Comparison of ENCODE assay signal across 1 cellular context in genomic region chr1:150165622-150166612, GRCh38.
TF ChIP-seq lines count a peak whose summit lies in the region.

No MANE protein-coding gene starts in this region.

TF ChIP-seq in K562, 482 proteins besides CTCF, POLR2A, EP300 and RAD21 (continued from another document and continues in another):
- TF ChIP-seq TRIM25 (IDR thresholded peaks at IDR 0.05; ENCODE audit: borderline replicate concordance) (no peak), RBBP5 (IDR thresholded peaks at IDR 0.05; ENCODE audit: borderline replicate concordance, insufficient read depth, low read length, poor library complexity, severe bottlenecking) (no peak), ZNF445 (CRISPR knock-in tag; IDR thresholded peaks at IDR 0.05; ENCODE audit: low read depth) (no peak), KLF10 (CRISPR knock-in tag; IDR thresholded peaks at IDR 0.05) (no peak), NFE2L1 (tag; IDR thresholded peaks at IDR 0.05; ENCODE audit: borderline replicate concordance, low read depth) (no peak), ETV6 (IDR thresholded peaks at IDR 0.05; ENCODE audit: borderline replicate concordance in 1 of 2, low read depth in 2 of 2, low read length in 1 of 2) (no peak), ETV6 (CRISPR knock-in tag; IDR thresholded peaks at IDR 0.05; ENCODE audit: borderline replicate concordance) (no peak), U2AF1 (optimal IDR thresholded peaks at IDR 0.05; ENCODE audit: low read depth, low read length) (no peak), PRMT5 (CRISPR knock-in tag; IDR thresholded peaks at IDR 0.05) (no peak), TGIF2 (CRISPR knock-in tag; IDR thresholded peaks at IDR 0.05) (no peak), SRF (CRISPR knock-in tag; IDR thresholded peaks at IDR 0.05) (no peak), HMG20A (CRISPR knock-in tag; conservative IDR thresholded peaks at IDR 0.05) (no peak), GATA2 (CRISPR knock-in tag; IDR thresholded peaks at IDR 0.05) (no peak), ELF1 (tag; IDR thresholded peaks at IDR 0.05) (no peak), NCOR1 (IDR thresholded peaks at IDR 0.05) (no peak), ZBTB9 (CRISPR knock-in tag; IDR thresholded peaks at IDR 0.05) (no peak), ZNF551 (CRISPR knock-in tag; IDR thresholded peaks at IDR 0.05) (no peak), MGA (IDR thresholded peaks at IDR 0.05) (peak; percentile 69), GABPB1 (CRISPR knock-in tag; IDR thresholded peaks at IDR 0.05) (no peak), HLTF (IDR thresholded peaks at IDR 0.05) (no peak), RB1 (IDR thresholded peaks at IDR 0.05; ENCODE audit: low read depth) (peak; percentile 46; the same call in 1 of the 2 replicates), IRF2 (CRISPR knock-in tag; IDR thresholded peaks at IDR 0.05) (no peak), ZNF780A (CRISPR knock-in tag; IDR thresholded peaks at IDR 0.05) (no peak), USF1 (CRISPR knock-in tag; IDR thresholded peaks at IDR 0.05) (no peak), ZNF740 (CRISPR knock-in tag; IDR thresholded peaks at IDR 0.05) (no peak), ZNF740 (tag; IDR thresholded peaks at IDR 0.05) (no peak), ARNT (IDR thresholded peaks at IDR 0.05) (no peak), HBP1 (CRISPR knock-in tag; IDR thresholded peaks at IDR 0.05) (no peak), THRAP3 (IDR thresholded peaks at IDR 0.05; ENCODE audit: borderline replicate concordance) (no peak), MYC (IDR thresholded peaks at IDR 0.05; ENCODE audit: low read depth, low read length) (no peak), MYC (CRISPR knock-in tag; IDR thresholded peaks at IDR 0.05; ENCODE audit: borderline replicate concordance, low read depth) (no peak), SMARCA5 (IDR thresholded peaks at IDR 0.05) (peak; percentile 42; the same call in 1 of the 2 replicates), ZNF143 (CRISPR knock-in tag; IDR thresholded peaks at IDR 0.05) (no peak), RBM15 (IDR thresholded peaks at IDR 0.05; ENCODE audit: insufficient read depth, low read length) (no peak), NFIC (IDR thresholded peaks at IDR 0.05) (no peak), MNT (conservative IDR thresholded peaks at IDR 0.05) (0 out of 4 replicates have a peak, but pooled peaks have one; percentile 26 to 31), HIVEP1 (CRISPR knock-in tag; IDR thresholded peaks at IDR 0.05) (no peak), THAP12 (CRISPR knock-in tag; IDR thresholded peaks at IDR 0.05) (no peak)
